ENCODE assay signal across 1 cellular context in the genomic region with DNA sequence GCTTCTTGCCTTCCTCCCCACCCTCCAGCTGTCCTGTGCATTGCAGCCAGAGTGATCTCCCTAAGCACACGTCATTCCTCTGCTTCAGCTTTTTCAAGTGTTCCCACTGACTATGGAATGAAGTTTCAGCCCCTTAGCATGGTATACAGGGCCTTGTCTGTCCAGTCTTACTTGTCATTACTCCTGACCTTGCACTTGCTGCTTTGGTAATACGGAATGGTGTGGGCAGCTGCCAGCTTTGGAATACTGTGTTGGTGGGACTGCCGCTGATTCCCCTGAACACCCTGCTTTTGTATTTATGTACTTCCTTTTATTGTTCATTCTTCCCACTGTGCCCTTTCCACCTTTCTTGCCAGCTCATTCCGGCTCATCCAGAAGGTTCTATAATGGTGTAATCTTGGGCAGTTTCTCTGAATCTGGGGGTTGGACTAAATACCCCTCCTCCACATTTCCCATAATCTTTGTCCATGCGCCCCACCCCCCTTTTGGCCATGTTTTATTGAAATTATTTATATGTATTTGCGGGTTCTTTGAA.
TF ChIP-seq lines count a peak whose summit lies in the region.

No MANE protein-coding gene starts in this region.

TF ChIP-seq in GM23338, 12 proteins besides CTCF, POLR2A, EP300 and RAD21 (continued from another document):
- TF ChIP-seq, protein P1, sequence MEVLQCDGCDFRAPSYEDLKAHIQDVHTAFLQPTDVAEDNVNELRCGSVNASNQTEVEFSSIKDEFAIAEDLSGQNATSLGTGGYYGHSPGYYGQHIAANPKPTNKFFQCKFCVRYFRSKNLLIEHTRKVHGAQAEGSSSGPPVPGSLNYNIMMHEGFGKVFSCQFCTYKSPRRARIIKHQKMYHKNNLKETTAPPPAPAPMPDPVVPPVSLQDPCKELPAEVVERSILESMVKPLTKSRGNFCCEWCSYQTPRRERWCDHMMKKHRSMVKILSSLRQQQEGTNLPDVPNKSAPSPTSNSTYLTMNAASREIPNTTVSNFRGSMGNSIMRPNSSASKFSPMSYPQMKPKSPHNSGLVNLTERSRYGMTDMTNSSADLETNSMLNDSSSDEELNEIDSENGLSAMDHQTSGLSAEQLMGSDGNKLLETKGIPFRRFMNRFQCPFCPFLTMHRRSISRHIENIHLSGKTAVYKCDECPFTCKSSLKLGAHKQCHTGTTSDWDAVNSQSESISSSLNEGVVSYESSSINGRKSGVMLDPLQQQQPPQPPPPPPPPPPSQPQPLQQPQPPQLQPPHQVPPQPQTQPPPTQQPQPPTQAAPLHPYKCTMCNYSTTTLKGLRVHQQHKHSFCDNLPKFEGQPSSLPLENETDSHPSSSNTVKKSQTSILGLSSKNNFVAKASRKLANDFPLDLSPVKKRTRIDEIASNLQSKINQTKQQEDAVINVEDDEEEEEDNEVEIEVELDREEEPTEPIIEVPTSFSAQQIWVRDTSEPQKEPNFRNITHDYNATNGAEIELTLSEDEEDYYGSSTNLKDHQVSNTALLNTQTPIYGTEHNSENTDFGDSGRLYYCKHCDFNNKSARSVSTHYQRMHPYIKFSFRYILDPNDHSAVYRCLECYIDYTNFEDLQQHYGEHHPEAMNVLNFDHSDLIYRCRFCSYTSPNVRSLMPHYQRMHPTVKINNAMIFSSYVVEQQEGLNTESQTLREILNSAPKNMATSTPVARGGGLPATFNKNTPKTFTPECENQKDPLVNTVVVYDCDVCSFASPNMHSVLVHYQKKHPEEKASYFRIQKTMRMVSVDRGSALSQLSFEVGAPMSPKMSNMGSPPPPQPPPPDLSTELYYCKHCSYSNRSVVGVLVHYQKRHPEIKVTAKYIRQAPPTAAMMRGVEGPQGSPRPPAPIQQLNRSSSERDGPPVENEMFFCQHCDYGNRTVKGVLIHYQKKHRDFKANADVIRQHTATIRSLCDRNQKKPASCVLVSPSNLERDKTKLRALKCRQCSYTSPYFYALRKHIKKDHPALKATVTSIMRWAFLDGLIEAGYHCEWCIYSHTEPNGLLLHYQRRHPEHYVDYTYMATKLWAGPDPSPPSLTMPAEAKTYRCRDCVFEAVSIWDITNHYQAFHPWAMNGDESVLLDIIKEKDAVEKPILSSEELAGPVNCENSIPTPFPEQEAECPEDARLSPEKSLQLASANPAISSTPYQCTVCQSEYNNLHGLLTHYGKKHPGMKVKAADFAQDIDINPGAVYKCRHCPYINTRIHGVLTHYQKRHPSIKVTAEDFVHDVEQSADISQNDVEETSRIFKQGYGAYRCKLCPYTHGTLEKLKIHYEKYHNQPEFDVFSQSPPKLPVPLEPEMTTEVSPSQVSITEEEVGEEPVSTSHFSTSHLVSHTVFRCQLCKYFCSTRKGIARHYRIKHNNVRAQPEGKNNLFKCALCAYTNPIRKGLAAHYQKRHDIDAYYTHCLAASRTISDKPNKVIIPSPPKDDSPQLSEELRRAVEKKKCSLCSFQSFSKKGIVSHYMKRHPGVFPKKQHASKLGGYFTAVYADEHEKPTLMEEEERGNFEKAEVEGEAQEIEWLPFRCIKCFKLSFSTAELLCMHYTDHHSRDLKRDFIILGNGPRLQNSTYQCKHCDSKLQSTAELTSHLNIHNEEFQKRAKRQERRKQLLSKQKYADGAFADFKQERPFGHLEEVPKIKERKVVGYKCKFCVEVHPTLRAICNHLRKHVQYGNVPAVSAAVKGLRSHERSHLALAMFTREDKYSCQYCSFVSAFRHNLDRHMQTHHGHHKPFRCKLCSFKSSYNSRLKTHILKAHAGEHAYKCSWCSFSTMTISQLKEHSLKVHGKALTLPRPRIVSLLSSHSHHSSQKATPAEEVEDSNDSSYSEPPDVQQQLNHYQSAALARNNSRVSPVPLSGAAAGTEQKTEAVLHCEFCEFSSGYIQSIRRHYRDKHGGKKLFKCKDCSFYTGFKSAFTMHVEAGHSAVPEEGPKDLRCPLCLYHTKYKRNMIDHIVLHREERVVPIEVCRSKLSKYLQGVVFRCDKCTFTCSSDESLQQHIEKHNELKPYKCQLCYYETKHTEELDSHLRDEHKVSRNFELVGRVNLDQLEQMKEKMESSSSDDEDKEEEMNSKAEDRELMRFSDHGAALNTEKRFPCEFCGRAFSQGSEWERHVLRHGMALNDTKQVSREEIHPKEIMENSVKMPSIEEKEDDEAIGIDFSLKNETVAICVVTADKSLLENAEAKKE (CRISPR knock-in tag; IDR thresholded peaks at IDR 0.05), result no peak
